Comparison of ENCODE assay signal across 5 cellular contexts in genomic region chr14:40760703-40761102, GRCh38.
"Had no signal": no experiment of that assay in that cellular context is flagged by ENCODE, and none has a peak within 500 bp of the region (broad histone marks: within the 10 kb centered on the region; RNA-seq: fewer than 3 reads in every experiment).

No MANE protein-coding gene starts in this region.

- ATAC-seq: GM23338, HepG2 had no signal

- H3K4me3 ChIP-seq: GM23338 had no signal

- DNase-seq: H9, HCEC 1CT, KBM-7 had no signal

- H2AFZ ChIP-seq: GM23338 had no signal
